ENCODE assay signal across 7 cellular contexts in genomic region chr19:3479177-3479818, GRCh38. TPM values are rescaled to one million over a fixed set of nuclear protein-coding genes. Genes with fewer than 3 reads are reported as not detected.
DNase-seq lines count a peak whose midpoint lies in the region; ATAC-seq and TF ChIP-seq lines count a peak whose summit lies in the region.
"Had no signal": no experiment of that assay in that cellular context is flagged by ENCODE, and none has a peak within 500 bp of the region (broad histone marks: within the 10 kb centered on the region; RNA-seq: fewer than 3 reads in every experiment).

No MANE protein-coding gene starts in this region.

- 25 to 31% (median 29%) methylated on average over 6 of the region's 6 CpGs for WGBS in psoas muscle, 3 donors

- intact Hi-C loops in psoas muscle (cut with DNase I): no loop called here

- no peak for TF ChIP-seq CTCF in psoas muscle (IDR thresholded peaks at IDR 0.05)

- no peaks in the 10 kb centered on the region for H3K9me3 ChIP-seq in psoas muscle

- ATAC-seq in psoas muscle (peak in 3 of 4 donors; percentile 42 to 68 (median 61)), HG03280 (IDR thresholded peaks at IDR 0.05; ENCODE audit: unreplicated experiment) (no peak)

- no peaks in the 10 kb centered on the region for H3K36me3 ChIP-seq in psoas muscle (ENCODE audit: insufficient read depth in 1 of 2, low read depth in 1 of 2)

- H3K27ac ChIP-seq in psoas muscle: no peak overlapping the region
- no peak overlapping the region for H3K27ac ChIP-seq in caudate nucleus (ENCODE audit: low read depth, low read length)

- H3K4me1 ChIP-seq in psoas muscle: no peaks in the 10 kb centered on the region

- DNase-seq in Kasumi-1 (lab: John Stamatoyannopoulos, UW) (peak; percentile 91 to 96), psoas muscle (no peak), NCI-H1105 treated with DMSO at 0.1 percent for 48 hours (lab: John Stamatoyannopoulos, UW) (no peak), caudate nucleus (lab: John Stamatoyannopoulos, UW) (no peak)
- DNase-seq in activated CD4-positive, CD25-positive, alpha-beta regulatory T cell treated with anti-CD3 and anti-CD28 coated beads, Interleukin-2, amount 50 U/mL, for 72 hours: peak; percentile 53

- H3K4me3 ChIP-seq in psoas muscle: no peak overlapping the region

- peaks cover 0 to 45% (median 17%) of the 10 kb centered on the region in 3 donors for H3K27me3 ChIP-seq in psoas muscle (ENCODE audit: insufficient read depth in 3 of 3, low read length in 2 of 3)

RNA-seq across cellular contexts. Expression of gene SMIM24, which starts 1.0 kb away (rescaled TPM):
- not detected for total RNA-seq in psoas muscle
- polyA plus RNA-seq in psoas muscle: under 1 TPM; 0.10 to 0.53 (median 0.49) TPM
- total RNA-seq: myocyte had no signal

RNA-seq across cellular contexts. Expression of gene SMIM44, which starts 3.9 kb away (rescaled TPM):
- total RNA-seq in psoas muscle: not detected
- polyA plus RNA-seq in psoas muscle: not detected
- total RNA-seq: myocyte had no signal

RNA-seq across cellular contexts. Expression of gene DOHH, which starts 21.2 kb away (rescaled TPM):
- 10 to 100 TPM; 11.5 to 21.8 (median 17.1) TPM for total RNA-seq in psoas muscle
- polyA plus RNA-seq in psoas muscle: 10 to 100 TPM; 22.3 to 54.3 (median 45.3) TPM

RNA-seq across cellular contexts. Expression of gene FZR1, which starts 26.8 kb away (rescaled TPM):
- 10 to 100 TPM; 24.3 to 25.8 (median 25.1) TPM for total RNA-seq in psoas muscle
- 10 to 100 TPM; 12.8 to 20.3 (median 13.7) TPM for polyA plus RNA-seq in psoas muscle

RNA-seq across cellular contexts. Expression of gene TEKTIP1, which starts 59.7 kb away (rescaled TPM):
- total RNA-seq in psoas muscle: 1 to 10 TPM in 1 of 4 donors, under 1 TPM in 1, not detected in 2; 0.44 to 1.0 TPM
- polyA plus RNA-seq in psoas muscle: not detected
- total RNA-seq: myocyte had no signal

Comparison
In these comparisons a context has a peak if more than half of its experiments do, and no peak if none do; other contexts are left out.
1. DNase-seq: peak in Kasumi-1 (2 of 2) and activated CD4-positive, CD25-positive, alpha-beta regulatory T cell treated with anti-CD3 and anti-CD28 coated beads, Interleukin-2, amount 50 U/mL, for 72 hours (single experiment); none in psoas muscle (0 of 2), NCI-H1105 treated with DMSO at 0.1 percent for 48 hours (single experiment) and caudate nucleus (0 of 61).